24 cellular contexts compared by ENCODE assay signal in the genomic region with DNA sequence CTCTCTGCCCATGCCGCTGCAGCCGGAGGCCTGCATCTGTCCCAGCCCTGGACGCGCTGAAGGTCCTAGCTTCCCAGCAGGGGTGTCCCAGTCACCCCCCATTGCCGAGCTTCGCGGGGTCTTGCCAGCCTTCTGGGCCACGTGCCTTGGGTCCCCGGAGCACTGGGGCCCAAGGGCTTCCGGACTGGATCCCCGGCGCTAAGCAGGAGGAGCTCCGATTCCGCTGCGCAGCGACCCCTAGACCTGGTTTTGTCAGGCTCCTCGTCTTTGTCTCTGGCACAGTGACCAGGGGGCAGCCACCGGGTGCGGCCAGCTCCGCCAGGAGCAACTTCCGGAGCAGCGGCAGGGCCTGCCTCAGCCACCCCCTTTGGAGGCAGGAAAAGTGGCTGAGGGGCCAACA. TPM values are rescaled to one million over a fixed set of nuclear protein-coding genes. Genes with fewer than 3 reads are reported as not detected.
"Had no signal": no experiment of that assay in that cellular context is flagged by ENCODE, and none has a peak within 500 bp of the region (broad histone marks: within the 10 kb centered on the region; RNA-seq: fewer than 3 reads in every experiment).

No MANE protein-coding gene starts in this region.

- ATAC-seq: activated CD8-positive, alpha-beta memory T cell treated with anti-CD3 and anti-CD28 coated beads, Interleukin-2, amount 10 ng/mL, durations not matched to agents 7 days and 5 days; activated T-helper 17 cell treated with anti-CD3 and anti-CD28 coated beads, Interleukin-2, amount 50 U/mL, for 72 hours; effector memory CD8-positive, alpha-beta T cell; left lung; psoas muscle; sciatic nerve had no signal

- H3K27ac ChIP-seq: cardiac muscle cell, hepatocyte, left lung, ovary, psoas muscle, spleen, tibial nerve had no signal

- H3K27ac Mint-ChIP-seq: activated CD4-positive, alpha-beta memory T cell treated with anti-CD3 and anti-CD28 coated beads, Interleukin-2, amount 10 ng/mL, durations not matched to agents 7 days and 5 days; activated CD8-positive, alpha-beta memory T cell treated with anti-CD3 and anti-CD28 coated beads, Interleukin-2, amount 10 ng/mL, durations not matched to agents 7 days and 5 days; activated naive CD8-positive, alpha-beta T cell treated with anti-CD3 and anti-CD28 coated beads for 36 hours; activated T-helper 17 cell treated with anti-CD3 and anti-CD28 coated beads, Interleukin-2, amount 50 U/mL, for 72 hours; dendritic cell treated with granulocyte-macrophage colony-stimulating factor and Interleukin-4, amounts not matched to agents 40 ng/mL and 50 ng/mL, for 4 days; effector memory CD8-positive, alpha-beta T cell had no signal

- H3K36me3 ChIP-seq: cardiac muscle cell, left lung, ovary, spleen, tibial nerve had no signal

- H3K9me3 Mint-ChIP-seq: activated CD4-positive, alpha-beta memory T cell treated with anti-CD3 and anti-CD28 coated beads, Interleukin-2, amount 10 ng/mL, durations not matched to agents 7 days and 5 days; activated naive CD8-positive, alpha-beta T cell treated with anti-CD3 and anti-CD28 coated beads for 36 hours; activated T-helper 17 cell treated with anti-CD3 and anti-CD28 coated beads, Interleukin-2, amount 50 U/mL, for 72 hours; dendritic cell treated with granulocyte-macrophage colony-stimulating factor and Interleukin-4, amounts not matched to agents 40 ng/mL and 50 ng/mL, for 4 days; effector memory CD8-positive, alpha-beta T cell had no signal

- H3K4me3 Mint-ChIP-seq: activated CD4-positive, alpha-beta memory T cell treated with anti-CD3 and anti-CD28 coated beads, Interleukin-2, amount 10 ng/mL, durations not matched to agents 7 days and 5 days; activated CD8-positive, alpha-beta memory T cell treated with anti-CD3 and anti-CD28 coated beads, Interleukin-2, amount 10 ng/mL, durations not matched to agents 7 days and 5 days; activated naive CD8-positive, alpha-beta T cell treated with anti-CD3 and anti-CD28 coated beads for 36 hours; activated T-helper 17 cell treated with anti-CD3 and anti-CD28 coated beads, Interleukin-2, amount 50 U/mL, for 72 hours; dendritic cell treated with granulocyte-macrophage colony-stimulating factor and Interleukin-4, amounts not matched to agents 40 ng/mL and 50 ng/mL, for 4 days; effector memory CD8-positive, alpha-beta T cell had no signal

- H3K4me1 Mint-ChIP-seq: activated CD4-positive, alpha-beta memory T cell treated with anti-CD3 and anti-CD28 coated beads, Interleukin-2, amount 10 ng/mL, durations not matched to agents 7 days and 5 days; activated CD8-positive, alpha-beta memory T cell treated with anti-CD3 and anti-CD28 coated beads, Interleukin-2, amount 10 ng/mL, durations not matched to agents 7 days and 5 days; activated T-helper 17 cell treated with anti-CD3 and anti-CD28 coated beads, Interleukin-2, amount 50 U/mL, for 72 hours had no signal

- H3K79me2 ChIP-seq: hepatocyte had no signal

- H3K36me3 Mint-ChIP-seq: activated naive CD8-positive, alpha-beta T cell treated with anti-CD3 and anti-CD28 coated beads for 36 hours had no signal

- H3K4me1 ChIP-seq: psoas muscle had no signal

- H3K9me3 ChIP-seq: left lung, ovary, psoas muscle, tibial nerve had no signal

- H2AFZ ChIP-seq: hepatocyte had no signal

- H3K27me3 ChIP-seq: ovary had no signal

- DNase-seq: activated CD4-positive, alpha-beta memory T cell treated with anti-CD3 and anti-CD28 coated beads, Interleukin-2, amount 10 ng/mL, durations not matched to agents 7 days and 5 days; activated CD4-positive, alpha-beta T cell treated with anti-CD3 and anti-CD28 coated beads for 48 hours; activated CD4-positive, CD25-positive, alpha-beta regulatory T cell; activated naive CD4-positive, alpha-beta T cell; activated naive CD8-positive, alpha-beta T cell treated with anti-CD3 and anti-CD28 coated beads for 36 hours; amniotic stem cell; effector memory CD8-positive, alpha-beta T cell; ovary; psoas muscle; spleen; stimulated activated CD8-positive, alpha-beta memory T cell treated with anti-CD3 and anti-CD28 coated beads, Interleukin-4, amount 100 ng/mL, for 48 hours; stimulated activated naive CD4-positive, alpha-beta T cell; T-helper 9 cell had no signal

- H3K4me3 ChIP-seq: hepatocyte, left lung, ovary, psoas muscle had no signal

RNA-seq across cellular contexts. Expression of gene IRX1, which starts 3.3 kb away (rescaled TPM):
- total RNA-seq: activated CD4-positive, alpha-beta memory T cell treated with anti-CD3 and anti-CD28 coated beads, Interleukin-2, amount 10 ng/mL, durations not matched to agents 7 days and 5 days; activated CD8-positive, alpha-beta memory T cell treated with anti-CD3 and anti-CD28 coated beads, Interleukin-2, amount 10 ng/mL, durations not matched to agents 7 days and 5 days; activated naive CD8-positive, alpha-beta T cell treated with anti-CD3 and anti-CD28 coated beads for 36 hours; activated T-helper 17 cell treated with anti-CD3 and anti-CD28 coated beads, Interleukin-2, amount 50 U/mL, for 72 hours; fibroblast of villous mesenchyme; lung microvascular endothelial cell; mononuclear cell; ovary; psoas muscle; spleen had no signal
